12 cellular contexts compared by ENCODE assay signal in genomic region chr5:139296862-139297326, GRCh38. TPM values are rescaled to one million over a fixed set of nuclear protein-coding genes. Genes with fewer than 3 reads are reported as not detected.
DNase-seq lines count a peak whose midpoint lies in the region; ATAC-seq, FAIRE-seq and TF ChIP-seq lines count a peak whose summit lies in the region.
"Had no signal": no experiment of that assay in that cellular context is flagged by ENCODE, and none has a peak within 500 bp of the region (broad histone marks: within the 10 kb centered on the region; RNA-seq: fewer than 3 reads in every experiment).

No MANE protein-coding gene starts in this region.

- peaks cover 0 to 1% (median 0%) of the 10 kb centered on the region in 7 donors for H3K9me3 Mint-ChIP-seq in CD4-positive, CD25-positive, alpha-beta regulatory T cell
- H3K9me3 Mint-ChIP-seq in natural killer cell treated with Interleukin-12 subunit alpha and Interleukin-12 subunit beta and Interleukin-15 and Interleukin-18, amount 100 ng/mL, for 72 hours, result no peaks in the 10 kb centered on the region

- no peak for DNase-seq in CD4-positive, CD25-positive, alpha-beta regulatory T cell
- DNase-seq in K562 (ENCODE audit: extremely low read depth in 1 of 4, low spot score in 3 of 4) (no peak), NCI-H748 (lab: John Stamatoyannopoulos, UW; ENCODE audit: unreplicated experiment) (no peak), inferior parietal cortex (ENCODE audit: extremely low spot score) (no peak)
- DNase-seq in natural killer cell treated with Interleukin-12 subunit alpha and Interleukin-12 subunit beta and Interleukin-15 and Interleukin-18, amount 100 ng/mL, for 72 hours (ENCODE audit: low spot score), result no peak
- DNase-seq in activated CD4-positive, alpha-beta T cell treated with anti-CD3 and anti-CD28 coated beads, Interleukin-2, amount 50 U/mL, for 1 hour, result no peak
- DNase-seq: cortex of kidney, H7, NCI-H1694, retina had no signal

- H3K4me2 ChIP-seq in K562 (ENCODE audit: insufficient read depth, low read length), result peak overlapping the region; percentile 96

- H3K27ac Mint-ChIP-seq in CD4-positive, CD25-positive, alpha-beta regulatory T cell, result peak overlapping the region in 1 of 3 donors; percentile 31
- H3K27ac Mint-ChIP-seq in natural killer cell treated with Interleukin-12 subunit alpha and Interleukin-12 subunit beta and Interleukin-15 and Interleukin-18, amount 100 ng/mL, for 72 hours, result no peak overlapping the region

- peak overlapping the region; percentile 68 to 100 (median 84) for H3K4me3 Mint-ChIP-seq in CD4-positive, CD25-positive, alpha-beta regulatory T cell
- peak overlapping the region; percentile 98 for H3K4me3 Mint-ChIP-seq in natural killer cell treated with Interleukin-12 subunit alpha and Interleukin-12 subunit beta and Interleukin-15 and Interleukin-18, amount 100 ng/mL, for 72 hours

- H3K79me2 ChIP-seq in K562 (ENCODE audit: control insufficient read depth, insufficient read depth, low read length), result peaks cover 88% of the 10 kb centered on the region

- BruUV-seq in K562 (replicated peaks; lab: Mats Ljungman, UMichigan), result no TSS peak

- intact Hi-C loops in K562 (cut with micrococcal nuclease), result loop anchor here (2.0 kb wide), 1 partner anchor 44 kb away; the partner anchor contains the start of gene PAIP2

- no peak for ATAC-seq in CD4-positive, CD25-positive, alpha-beta regulatory T cell (ENCODE audit: low read depth in 2 of 2)
- ATAC-seq in K562 (no peak), GM18498 (IDR thresholded peaks at IDR 0.05; ENCODE audit: unreplicated experiment) (no peak)
- no peak for ATAC-seq in natural killer cell treated with Interleukin-12 subunit alpha and Interleukin-12 subunit beta and Interleukin-15 and Interleukin-18, amount 100 ng/mL, for 72 hours

- peaks cover 14% of the 10 kb centered on the region for H3K36me3 Mint-ChIP-seq in CD4-positive, CD25-positive, alpha-beta regulatory T cell
- peaks cover 19% of the 10 kb centered on the region for H3K36me3 Mint-ChIP-seq in natural killer cell treated with Interleukin-12 subunit alpha and Interleukin-12 subunit beta and Interleukin-15 and Interleukin-18, amount 100 ng/mL, for 72 hours

- TF ChIP-seq EP300 in K562 (IDR thresholded peaks at IDR 0.05; ENCODE audit: low read length), result no peak

- peaks cover 33 to 81% (median 64%) of the 10 kb centered on the region in 4 donors for H3K4me1 Mint-ChIP-seq in CD4-positive, CD25-positive, alpha-beta regulatory T cell
- peaks cover 50 to 71% of the 10 kb centered on the region in 2 donors for H3K4me1 Mint-ChIP-seq in natural killer cell treated with Interleukin-12 subunit alpha and Interleukin-12 subunit beta and Interleukin-15 and Interleukin-18, amount 100 ng/mL, for 72 hours (ENCODE audit: low read depth in 2 of 2)

- peaks cover 5% of the 10 kb centered on the region for H3K27me3 Mint-ChIP-seq in CD4-positive, CD25-positive, alpha-beta regulatory T cell
- H3K27me3 Mint-ChIP-seq in natural killer cell treated with Interleukin-12 subunit alpha and Interleukin-12 subunit beta and Interleukin-15 and Interleukin-18, amount 100 ng/mL, for 72 hours, result no peaks in the 10 kb centered on the region

- peak overlapping the region; percentile 100 for H3K4me3 ChIP-seq in CD4-positive, CD25-positive, alpha-beta regulatory T cell (ENCODE audit: low read depth, low read length)
- H3K4me3 ChIP-seq in HUES64 (ENCODE audit: low read length) (peak overlapping the region; percentile 82), K562 (peak overlapping the region; percentile 88)

- TF ChIP-seq POLR2A in K562 (conservative IDR thresholded peaks at IDR 0.05), result no peak

- H3K9me3 ChIP-seq in CD4-positive, CD25-positive, alpha-beta regulatory T cell (ENCODE audit: control insufficient read depth in 2 of 2, low read length in 2 of 2), result no peaks in the 10 kb centered on the region
- H3K9me3 ChIP-seq in HUES64 (ENCODE audit: insufficient read depth, low read depth, low read length) (no peaks in the 10 kb centered on the region), K562 (replicated peaks; ENCODE audit: control insufficient read depth, insufficient read depth, low read depth, low read length) (no peaks in the 10 kb centered on the region)

- CTCF ChIA-PET in K562 (lab: Yijun Ruan, JAX; ENCODE audit: low intra/inter-chr PET ratio), result no interaction called here

- no peak overlapping the region for H2AFZ ChIP-seq in K562 (ENCODE audit: low read depth, low read length)

- no peaks in the 10 kb centered on the region for H3K36me3 ChIP-seq in CD4-positive, CD25-positive, alpha-beta regulatory T cell (ENCODE audit: control insufficient read depth, insufficient read depth, low read length)
- H3K36me3 ChIP-seq in HUES64 (ENCODE audit: insufficient read depth, low read length) (peaks cover 19% of the 10 kb centered on the region), K562 (ENCODE audit: control insufficient read depth, insufficient read depth, low read length) (peaks cover 46% of the 10 kb centered on the region)

- no peak overlapping the region for H3K27ac ChIP-seq in CD4-positive, CD25-positive, alpha-beta regulatory T cell (ENCODE audit: insufficient read depth, low read length, poor library complexity, severe bottlenecking)
- H3K27ac ChIP-seq in HUES64 (ENCODE audit: low read depth, low read length) (no peak overlapping the region), K562 (ENCODE audit: extremely low read depth, low read depth, low read length) (peak overlapping the region; percentile 21; the same call in 2 of the 3 replicates)

- POLR2A ChIA-PET in K562 (lab: Yijun Ruan, JAX), result interaction anchor here (0.6 to 6.9 kb wide), 11 partner anchors 9 to 1056 kb away, joined by 3 to 105 read pairs (median 4); no protein-coding TSS in a partner anchor

- H3K27me3 ChIP-seq in CD4-positive, CD25-positive, alpha-beta regulatory T cell (ENCODE audit: control insufficient read depth, insufficient read depth, low read length), result no peaks in the 10 kb centered on the region
- H3K27me3 ChIP-seq in HUES64 (ENCODE audit: insufficient read depth, low read length) (no peaks in the 10 kb centered on the region), K562 (ENCODE audit: control insufficient read depth in 2 of 2, insufficient read depth in 2 of 2, low read length in 2 of 2) (no peaks in the 10 kb centered on the region)

- 48% methylated on average over 12 of the region's 12 CpGs for WGBS in HUES64
- 12% methylated on average over 12 of the region's 12 CpGs for WGBS in K562 (ENCODE audit: insufficient coverage, low coverage, missing lambda C conversion rate)

- in situ Hi-C loops in K562 (cut with MboI), result no loop called here

- FAIRE-seq in K562 (lab: Jason Lieb, UNC), result no peak

- no peak for TF ChIP-seq RAD21 in K562 (CRISPR knock-in tag; conservative IDR thresholded peaks at IDR 0.05 in 1 of 2, IDR thresholded peaks at IDR 0.05 in 1 of 2)

- H3K9me1 ChIP-seq in K562 (ENCODE audit: control insufficient read depth, insufficient read depth, low read length), result peaks cover 2% of the 10 kb centered on the region

- no peak overlapping the region for H3K9ac ChIP-seq in HUES64 (ENCODE audit: low read depth, low read length)
- peak overlapping the region; percentile 79 to 99; a peak in 3 of 4 replicates for H3K9ac ChIP-seq in K562 (ENCODE audit: insufficient read depth in 1 of 2, low read depth in 2 of 2, low read length in 2 of 2)

- peaks cover 75% of the 10 kb centered on the region for H3K4me1 ChIP-seq in CD4-positive, CD25-positive, alpha-beta regulatory T cell (ENCODE audit: control insufficient read depth, insufficient read depth, low read length, poor library complexity, severe bottlenecking)
- peaks cover 38% of the 10 kb centered on the region for H3K4me1 ChIP-seq in HUES64 (ENCODE audit: insufficient read depth, low read length)
- peaks cover 17 to 42% of the 10 kb centered on the region in 2 experiments for H3K4me1 ChIP-seq in K562 (replicated peaks in 1 of 2; ENCODE audit: control insufficient read depth in 2 of 2, insufficient read depth in 2 of 2, low read length in 2 of 2)

- peaks cover 76% of the 10 kb centered on the region for H4K20me1 ChIP-seq in K562 (replicated peaks; ENCODE audit: control insufficient read depth, insufficient read depth, low read length)

- no peak for TF ChIP-seq CTCF in K562 (IDR thresholded peaks at IDR 0.05 in 2 of 3, conservative IDR thresholded peaks at IDR 0.05 in 1 of 3; ENCODE audit: insufficient read depth in 2 of 3, low read depth in 1 of 3, low read length in 3 of 3)

RNA-seq across cellular contexts. Expression of gene MATR3, which starts 3.4 kb away (rescaled TPM):
- 391 TPM for total RNA-seq in CD4-positive, CD25-positive, alpha-beta regulatory T cell
- 100 to 1,000 TPM; 327 to 383 (median 361) TPM for polyA plus RNA-seq in CD4-positive, CD25-positive, alpha-beta regulatory T cell
- 432 TPM for polyA plus RNA-seq in HUES64 (2013, experiment 1 of 2)
- 426 TPM for polyA plus RNA-seq in HUES64 (2013, experiment 2 of 2)
- total RNA-seq in K562 (2011; cell fraction: chromatin; rRNA removed; ENCODE audit: low replicate concordance), result 196 and 552 TPM in 2 replicates
- total RNA-seq in K562 (2011; cell fraction: nucleolus; rRNA removed), result 73.5 and 120 TPM in 2 replicates
- total RNA-seq in K562 (2011; cell fraction: nucleoplasm; rRNA removed), result 284 and 429 TPM in 2 replicates
- total RNA-seq in K562 (2014; rRNA removed) (112 and 234 TPM in 2 replicates), K562 (2014; rRNA removed; fragmentation: Illumina TruSeq; extraction: Trizol) (425 and 528 TPM in 2 replicates), K562 (2015; rRNA removed; fragmentation: Illumina TruSeq; extraction: Trizol) (378 and 402 TPM in 2 replicates), K562 (2021) (179 and 209 TPM in 2 replicates)
- polyA plus RNA-seq in K562 (2011; rRNA removed) (194 and 263 TPM in 2 replicates), K562 (2014; fragmentation: Illumina TruSeq; extraction: Trizol) (232 and 298 TPM in 2 replicates), K562 (2014; fragmentation: Nextera tagmentation; extraction: Ambion mirVana) (100 to 1,000 TPM; 150 to 299 TPM), K562 (2014; rRNA removed) (205 and 218 TPM in 2 replicates)
- 69.5 and 129 TPM in 2 replicates for polyA plus RNA-seq in K562 (2011; cell fraction: cytosol; rRNA removed)
- 124 and 148 TPM in 2 replicates for polyA plus RNA-seq in K562 (2011; cell fraction: nucleus; rRNA removed)
- 190 and 210 TPM in 2 replicates for polyA plus RNA-seq in K562 (2012)
- polyA minus RNA-seq in K562 (2011; rRNA and poly(A)+ RNA removed), result 405 and 437 TPM in 2 replicates
- 193 and 262 TPM in 2 replicates for polyA minus RNA-seq in K562 (2011; cell fraction: cytosol; rRNA and poly(A)+ RNA removed)
- polyA minus RNA-seq in K562 (2011; cell fraction: nucleus; rRNA and poly(A)+ RNA removed), result 99.6 and 227 TPM in 2 replicates
- 100 to 1,000 TPM; 206 to 229 TPM for total RNA-seq in natural killer cell treated with Interleukin-12 subunit alpha and Interleukin-12 subunit beta and Interleukin-15 and Interleukin-18, amount 100 ng/mL, for 72 hours

RNA-seq across cellular contexts. Expression of gene PAIP2, which starts 44.8 kb away (rescaled TPM):
- total RNA-seq in CD4-positive, CD25-positive, alpha-beta regulatory T cell, result 126 TPM
- 100 to 1,000 TPM; 335 to 426 (median 357) TPM for polyA plus RNA-seq in CD4-positive, CD25-positive, alpha-beta regulatory T cell
- 142 TPM for polyA plus RNA-seq in HUES64 (2013, experiment 1 of 2)
- 165 TPM for polyA plus RNA-seq in HUES64 (2013, experiment 2 of 2)
- total RNA-seq in K562 (2011; cell fraction: chromatin; rRNA removed; ENCODE audit: low replicate concordance), result 45.9 and 94.2 TPM in 2 replicates
- total RNA-seq in K562 (2011; cell fraction: nucleolus; rRNA removed), result 26.8 and 27.1 TPM in 2 replicates
- total RNA-seq in K562 (2011; cell fraction: nucleoplasm; rRNA removed), result 49.4 and 71.2 TPM in 2 replicates
- total RNA-seq in K562 (2014; rRNA removed) (84.5 and 89.3 TPM in 2 replicates), K562 (2014; rRNA removed; fragmentation: Illumina TruSeq; extraction: Trizol) (96.6 and 114 TPM in 2 replicates), K562 (2015; rRNA removed; fragmentation: Illumina TruSeq; extraction: Trizol) (67.0 and 78.3 TPM in 2 replicates), K562 (2021) (100 and 108 TPM in 2 replicates)
- polyA plus RNA-seq in K562 (2011; rRNA removed) (148 and 173 TPM in 2 replicates), K562 (2014; fragmentation: Illumina TruSeq; extraction: Trizol) (177 and 187 TPM in 2 replicates), K562 (2014; fragmentation: Nextera tagmentation; extraction: Ambion mirVana) (100 to 1,000 TPM; 152 to 180 TPM), K562 (2014; rRNA removed) (114 and 128 TPM in 2 replicates)
- polyA plus RNA-seq in K562 (2011; cell fraction: cytosol; rRNA removed), result 36.9 and 70.8 TPM in 2 replicates
- 19.2 and 31.0 TPM in 2 replicates for polyA plus RNA-seq in K562 (2011; cell fraction: nucleus; rRNA removed)
- 115 and 142 TPM in 2 replicates for polyA plus RNA-seq in K562 (2012)
- polyA minus RNA-seq in K562 (2011; rRNA and poly(A)+ RNA removed), result 101 and 135 TPM in 2 replicates
- 59.9 and 67.9 TPM in 2 replicates for polyA minus RNA-seq in K562 (2011; cell fraction: cytosol; rRNA and poly(A)+ RNA removed)
- polyA minus RNA-seq in K562 (2011; cell fraction: nucleus; rRNA and poly(A)+ RNA removed), result 12.5 and 26.5 TPM in 2 replicates
- total RNA-seq in natural killer cell treated with Interleukin-12 subunit alpha and Interleukin-12 subunit beta and Interleukin-15 and Interleukin-18, amount 100 ng/mL, for 72 hours, result 10 to 100 TPM; 38.1 to 77.5 TPM
